ENCODE assay signal across 24 cellular contexts in the genomic region with DNA sequence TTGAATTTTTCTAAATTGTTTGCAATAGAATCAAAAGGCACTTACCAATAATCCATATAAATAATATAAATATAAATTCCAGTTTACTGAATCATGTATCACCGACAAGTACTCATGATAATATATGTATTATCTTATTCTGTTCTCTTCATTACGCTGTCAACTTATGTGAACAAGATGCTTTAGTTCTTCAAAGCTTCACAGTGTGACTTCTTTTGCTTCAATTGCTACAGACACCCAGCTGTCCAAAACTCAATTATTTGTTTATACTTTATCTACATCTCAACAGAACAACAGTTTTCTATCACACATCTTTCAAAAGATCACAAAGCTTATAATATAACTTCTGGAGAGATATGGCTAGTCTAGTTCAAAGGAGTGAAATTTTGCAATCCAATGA.
"Had no signal": no experiment of that assay in that cellular context is flagged by ENCODE, and none has a peak within 500 bp of the region (broad histone marks: within the 10 kb centered on the region; RNA-seq: fewer than 3 reads in every experiment).

No MANE protein-coding gene starts in this region.

- H3K4me3 ChIP-seq: colonic mucosa, coronary artery, dorsolateral prefrontal cortex, esophagus muscularis mucosa, esophagus squamous epithelium, gastrocnemius medialis, gastroesophageal sphincter, heart left ventricle, heart right ventricle had no signal

- DNase-seq: colonic mucosa; cortex of kidney; dermis blood vessel endothelial cell; dorsolateral prefrontal cortex; effector CD4-positive, alpha-beta T cell; effector CD8-positive, alpha-beta T cell; effector memory CD4-positive, alpha-beta T cell; effector memory CD8-positive, alpha-beta T cell; endodermal cell; erythroblast; esophagus squamous epithelium; foreskin fibroblast; foreskin keratinocyte; foreskin melanocyte; gastrocnemius medialis; glutamatergic neuron; head of caudate nucleus; heart left ventricle; heart right ventricle had no signal

- H3K27ac ChIP-seq: colonic mucosa, coronary artery, dorsolateral prefrontal cortex, epithelial cell of prostate, esophagus muscularis mucosa, esophagus squamous epithelium, foreskin keratinocyte, gastrocnemius medialis, gastroesophageal sphincter, heart left ventricle, heart right ventricle had no signal

- H3K36me3 ChIP-seq: colonic mucosa, esophagus muscularis mucosa, esophagus squamous epithelium, gastrocnemius medialis, gastroesophageal sphincter, heart left ventricle, heart right ventricle had no signal

- H3K9me3 ChIP-seq: colonic mucosa, esophagus muscularis mucosa, esophagus squamous epithelium, gastrocnemius medialis, gastroesophageal sphincter, heart left ventricle had no signal

- H3K4me1 ChIP-seq: colonic mucosa, esophagus muscularis mucosa, esophagus squamous epithelium, foreskin keratinocyte, gastrocnemius medialis, gastroesophageal sphincter, heart left ventricle, heart right ventricle had no signal

- ATAC-seq: effector memory CD8-positive, alpha-beta T cell; esophagus mucosa; foreskin keratinocyte; gastrocnemius medialis; gastroesophageal sphincter; heart left ventricle; heart right ventricle had no signal

- H3K27me3 ChIP-seq: colonic mucosa, dorsolateral prefrontal cortex, esophagus muscularis mucosa, esophagus squamous epithelium, foreskin keratinocyte, gastrocnemius medialis, gastroesophageal sphincter, heart left ventricle, heart right ventricle had no signal
